Comparison of ENCODE assay signal across 8 cellular contexts in the genomic region with DNA sequence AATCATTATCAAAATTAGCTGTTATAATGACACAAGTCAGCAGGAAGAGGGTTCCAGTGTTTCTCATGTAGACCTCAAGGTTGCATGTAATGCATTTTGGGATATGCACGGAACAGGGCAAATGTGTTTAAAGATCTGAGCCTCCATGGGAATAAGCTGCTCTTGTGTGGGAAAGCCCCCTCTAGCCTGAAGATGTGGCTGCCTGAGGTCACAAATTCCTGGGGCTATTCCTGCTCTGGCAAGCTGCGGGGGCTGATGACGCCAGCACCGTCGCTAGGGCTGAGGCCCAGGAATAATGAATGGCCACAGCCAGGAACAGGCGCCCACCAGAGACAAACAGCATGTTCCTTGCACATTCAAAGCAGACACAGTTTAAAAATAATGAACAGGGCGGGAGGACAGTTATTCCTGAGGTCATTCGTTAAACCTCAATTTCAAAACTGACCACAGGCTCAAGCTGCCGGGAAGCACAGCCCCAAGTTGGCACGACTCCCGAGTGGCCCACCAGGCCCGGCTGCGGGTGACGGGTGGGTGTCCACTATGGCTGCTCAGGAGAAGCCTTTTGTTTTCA. TPM values are rescaled to one million over a fixed set of nuclear protein-coding genes. Genes with fewer than 3 reads are reported as not detected.
DNase-seq lines count a peak whose midpoint lies in the region; ATAC-seq and TF ChIP-seq lines count a peak whose summit lies in the region.

No MANE protein-coding gene starts in this region.

- intact Hi-C loops in left cardiac atrium (cut with DNase I) = no loop called here
- intact Hi-C loops in psoas muscle (cut with DNase I) = no loop called here

- 24 to 38% (median 24%) methylated on average over 14 of the region's 14 CpGs for WGBS in psoas muscle, 3 donors

- H3K9me3 ChIP-seq in adipocyte (ENCODE audit: control insufficient read depth, low read length) (no peaks in the 10 kb centered on the region), psoas muscle (no peaks in the 10 kb centered on the region)

- peaks cover 50% of the 10 kb centered on the region for H3K4me1 ChIP-seq in adipocyte (ENCODE audit: control insufficient read depth, insufficient read depth, low read length)
- peaks cover 42% of the 10 kb centered on the region for H3K4me1 ChIP-seq in psoas muscle

- DNase-seq in AML-193 (lab: John Stamatoyannopoulos, UW) = peak; percentile 19 to 39
- DNase-seq in adipocyte (ENCODE audit: low read depth) = peak; percentile 70
- peak; percentile 81 for DNase-seq in left cardiac atrium
- DNase-seq in psoas muscle = peak; percentile 73 to 82
- no peak for DNase-seq in cerebellar cortex (ENCODE audit: low spot score)
- DNase-seq in NCI-H1105 treated with DMSO at 0.1 percent for 48 hours (lab: John Stamatoyannopoulos, UW) = no peak
- DNase-seq in NK-92 (lab: John Stamatoyannopoulos, UW; ENCODE audit: unreplicated experiment) = no peak

- H3K36me3 ChIP-seq in adipocyte (ENCODE audit: control insufficient read depth, insufficient read depth, low read length, severe bottlenecking) = peaks cover 8% of the 10 kb centered on the region
- no peaks in the 10 kb centered on the region for H3K36me3 ChIP-seq in psoas muscle (ENCODE audit: insufficient read depth in 1 of 2, low read depth in 1 of 2)

- no peak for TF ChIP-seq CTCF in psoas muscle (IDR thresholded peaks at IDR 0.05)

- H3K27me3 ChIP-seq in adipocyte (replicated peaks; ENCODE audit: control insufficient read depth, insufficient read depth, low read length) = no peaks in the 10 kb centered on the region
- no peaks in the 10 kb centered on the region for H3K27me3 ChIP-seq in psoas muscle (ENCODE audit: insufficient read depth in 3 of 3, low read length in 2 of 3)

- H3K4me3 ChIP-seq in adipocyte (ENCODE audit: low read length) (peak overlapping the region; percentile 39), psoas muscle (no peak overlapping the region)

- peak overlapping the region; percentile 59 for H3K27ac ChIP-seq in psoas muscle

- peak overlapping the region; percentile 73 for H3K9ac ChIP-seq in adipocyte (ENCODE audit: low read length)

- ATAC-seq in left cardiac atrium (peak; percentile 70 to 73), psoas muscle (peak; percentile 41 to 71 (median 57)), GM19324 (IDR thresholded peaks at IDR 0.05; ENCODE audit: low FRiP score, unreplicated experiment) (no peak)

RNA-seq across cellular contexts. Expression of gene OSBPL5, which starts 11.7 kb away (rescaled TPM):
- 10 to 100 TPM; 17.3 to 21.0 TPM for total RNA-seq in left cardiac atrium
- 10 to 100 TPM in 2 of 4 donors, 1 to 10 TPM in 2; 6.9 to 12.4 (median 10.3) TPM for total RNA-seq in psoas muscle
- polyA plus RNA-seq in psoas muscle = 1 to 10 TPM; 3.4 to 5.0 (median 4.3) TPM

Comparison
In these comparisons a context has a peak if more than half of its experiments do, and no peak if none do; other contexts are left out.
1. DNase-seq: peak in AML-193 (2 of 2), adipocyte (single experiment), left cardiac atrium (single experiment) and psoas muscle (2 of 2); none in cerebellar cortex (single experiment), NCI-H1105 treated with DMSO at 0.1 percent for 48 hours (single experiment) and NK-92 (single experiment).